1 cellular context compared by ENCODE assay signal in genomic region chr5:149550267-149550582, GRCh38.
A peak's percentile ranks its signal among the peaks of the same experiment; 100 is the strongest.
TF ChIP-seq lines count a peak whose summit lies in the region.

No MANE protein-coding gene starts in this region.

TF ChIP-seq in HEK293, 187 proteins besides CTCF, POLR2A, EP300 and RAD21 (continued from another document):
- TF ChIP-seq REST (tag by site-specific recombination; IDR thresholded peaks at IDR 0.05) (no peak), AEBP2 (tag by site-specific recombination; IDR thresholded peaks at IDR 0.05; ENCODE audit: borderline replicate concordance) (no peak), EGR2 (tag by site-specific recombination; IDR thresholded peaks at IDR 0.05; ENCODE audit: low read depth) (no peak), PRDM1 (tag by site-specific recombination; IDR thresholded peaks at IDR 0.05) (peak; percentile 93), ZBTB17 (tag by site-specific recombination; IDR thresholded peaks at IDR 0.05) (peak; percentile 57; the same call in 1 of the 2 replicates), ZEB2 (tag by site-specific recombination; IDR thresholded peaks at IDR 0.05) (no peak), ZSCAN4 (tag by site-specific recombination; IDR thresholded peaks at IDR 0.05) (no peak), ATF2 (tag by site-specific recombination; IDR thresholded peaks at IDR 0.05; ENCODE audit: low read depth) (no peak), ZNF658 (tag by site-specific recombination; IDR thresholded peaks at IDR 0.05) (no peak), GLIS1 (tag by site-specific recombination; IDR thresholded peaks at IDR 0.05) (0 out of 2 replicates have a peak, but pooled peaks have one; percentile 35), ZBTB1 (tag by site-specific recombination; IDR thresholded peaks at IDR 0.05) (no peak), HOXA7 (CRISPR knock-in tag; IDR thresholded peaks at IDR 0.05; ENCODE audit: borderline replicate concordance) (no peak), GLI4 (tag by site-specific recombination; IDR thresholded peaks at IDR 0.05) (no peak), ZNF10 (tag by site-specific recombination; IDR thresholded peaks at IDR 0.05) (no peak), ZNF280D (tag by site-specific recombination; IDR thresholded peaks at IDR 0.05) (no peak), ZNF280C (tag by site-specific recombination; IDR thresholded peaks at IDR 0.05) (no peak)
